ENCODE assay signal across 20 cellular contexts in the genomic region with DNA sequence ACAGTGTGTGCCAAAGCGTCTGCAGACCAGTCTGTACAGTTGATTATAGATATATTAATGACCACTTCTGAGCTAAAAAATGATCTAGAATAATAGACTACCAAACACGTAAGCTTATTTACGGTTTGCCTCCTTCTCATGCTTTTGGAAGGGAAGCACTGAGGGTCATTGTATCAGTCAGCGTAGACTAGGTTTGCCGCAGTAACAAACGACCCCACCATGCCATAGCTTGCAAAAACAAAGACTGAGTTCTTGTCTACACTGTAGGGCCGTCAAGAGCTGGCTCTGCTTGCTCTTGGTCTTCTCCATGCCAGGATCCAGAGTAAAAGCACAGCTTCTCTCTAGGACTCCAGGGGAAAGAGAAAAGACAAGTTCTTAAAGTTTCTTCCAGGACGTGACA.
"Had no signal": no experiment of that assay in that cellular context is flagged by ENCODE, and none has a peak within 500 bp of the region (broad histone marks: within the 10 kb centered on the region; RNA-seq: fewer than 3 reads in every experiment).

No MANE protein-coding gene starts in this region.

- H3K27me3 ChIP-seq: colonic mucosa, esophagus muscularis mucosa, foreskin keratinocyte, gastroesophageal sphincter, heart right ventricle, left lung had no signal

- H3K9me3 ChIP-seq: colonic mucosa had no signal

- H3K27ac ChIP-seq: colonic mucosa, esophagus muscularis mucosa, foreskin keratinocyte, gastroesophageal sphincter, heart right ventricle, left lung, lower lobe of right lung had no signal

- DNase-seq: colonic mucosa; cortex of kidney; effector CD8-positive, alpha-beta T cell; effector memory CD8-positive, alpha-beta T cell; foreskin keratinocyte; glutamatergic neuron; head of caudate nucleus; heart right ventricle; hippocampal formation; left cardiac atrium; left lung; left ventricle myocardium superior; lower lobe of right lung; mesenchymal stem cell; mucosa of descending colon; naive B cell had no signal

- H3K4me3 ChIP-seq: colonic mucosa, esophagus muscularis mucosa, gastroesophageal sphincter, heart right ventricle, left lung, lower lobe of right lung, mucosa of descending colon had no signal

- H3K4me1 ChIP-seq: colonic mucosa, esophagus muscularis mucosa, foreskin keratinocyte, gastroesophageal sphincter, heart right ventricle, left lung, lower lobe of right lung had no signal

- ATAC-seq: effector memory CD8-positive, alpha-beta T cell; foreskin keratinocyte; gastroesophageal sphincter; heart right ventricle; left cardiac atrium; left lung; left ventricle myocardium superior; lower lobe of right lung; mucosa of descending colon had no signal

- H3K27ac Mint-ChIP-seq: dendritic cell treated with granulocyte-macrophage colony-stimulating factor and Interleukin-4, amounts not matched to agents 40 ng/mL and 50 ng/mL, for 4 days; effector memory CD8-positive, alpha-beta T cell; mesothelial cell of epicardium had no signal

- H3K27me3 Mint-ChIP-seq: effector memory CD8-positive, alpha-beta T cell; naive B cell had no signal

- H3K4me3 Mint-ChIP-seq: dendritic cell treated with granulocyte-macrophage colony-stimulating factor and Interleukin-4, amounts not matched to agents 40 ng/mL and 50 ng/mL, for 4 days; effector memory CD8-positive, alpha-beta T cell; mesothelial cell of epicardium; naive B cell had no signal

- H3K36me3 ChIP-seq: colonic mucosa, esophagus muscularis mucosa, gastroesophageal sphincter, heart right ventricle, left lung, lower lobe of right lung had no signal
